ENCODE assay signal across 27 cellular contexts in genomic region chr19:35241417-35241816, GRCh38. TPM values are rescaled to one million over a fixed set of nuclear protein-coding genes. Genes with fewer than 3 reads are reported as not detected.
DNase-seq lines count a peak whose midpoint lies in the region; ATAC-seq, FAIRE-seq and TF ChIP-seq lines count a peak whose summit lies in the region.
"Had no signal": no experiment of that assay in that cellular context is flagged by ENCODE, and none has a peak within 500 bp of the region (broad histone marks: within the 10 kb centered on the region; RNA-seq: fewer than 3 reads in every experiment).

No MANE protein-coding gene starts in this region.

- no peak for ATAC-seq in A549
- ATAC-seq in CD4-positive, CD25-positive, alpha-beta regulatory T cell (ENCODE audit: low read depth in 2 of 2) = no peak
- no peak for ATAC-seq in central memory CD8-positive, alpha-beta T cell (replicated peaks; ENCODE audit: extremely low read depth, poor library complexity, severe bottlenecking)
- no peak for ATAC-seq in left lobe of liver

- FAIRE-seq in A549 (lab: Jason Lieb, UNC) = peak; percentile 90
- FAIRE-seq: G401.6 had no signal

- no peak for TF ChIP-seq CTCF in A549 (IDR thresholded peaks at IDR 0.05)

- H3K36me3 ChIP-seq in CD4-positive, CD25-positive, alpha-beta regulatory T cell (ENCODE audit: control insufficient read depth, insufficient read depth, low read length) = no peaks in the 10 kb centered on the region
- H3K36me3 ChIP-seq: BE2C, HAP-1, SJSA1 had no signal

- H3K9me3 Mint-ChIP-seq in CD4-positive, CD25-positive, alpha-beta regulatory T cell = peaks cover 3 to 25% (median 5%) of the 10 kb centered on the region in 7 donors
- peaks cover 10% of the 10 kb centered on the region for H3K9me3 Mint-ChIP-seq in central memory CD8-positive, alpha-beta T cell
- H3K9me3 Mint-ChIP-seq in activated CD4-positive, alpha-beta memory T cell treated with anti-CD3 and anti-CD28 coated beads for 36 hours = peaks cover 9% of the 10 kb centered on the region

- H3K27me3 Mint-ChIP-seq in CD4-positive, CD25-positive, alpha-beta regulatory T cell = peaks cover 18% of the 10 kb centered on the region
- H3K27me3 Mint-ChIP-seq in central memory CD8-positive, alpha-beta T cell = peaks cover 49% of the 10 kb centered on the region
- H3K27me3 Mint-ChIP-seq in activated CD4-positive, alpha-beta memory T cell treated with anti-CD3 and anti-CD28 coated beads for 36 hours = no peaks in the 10 kb centered on the region

- CTCF ChIA-PET in A549 (lab: Yijun Ruan, JAX) = interaction anchor here (0.6 to 2.3 kb wide), 10 partner anchors 10 to 1140 kb away, joined by 3 to 7 read pairs (median 4); partner anchors contain the start of genes FAM187B, LGI4 and USF2
- CTCF ChIA-PET in activated CD4-positive, alpha-beta memory T cell treated with anti-CD3 and anti-CD28 coated beads for 36 hours (lab: Charles Lee) = interaction anchor here (1.0 to 2.2 kb wide), 3 partner anchors 87 to 269 kb away, joined by 3 to 5 read pairs (median 3); partner anchors contain the start of gene FXYD7

- H3K9me3 ChIP-seq in A549 = peaks cover 52% of the 10 kb centered on the region
- H3K9me3 ChIP-seq in CD4-positive, CD25-positive, alpha-beta regulatory T cell (ENCODE audit: control insufficient read depth in 2 of 2, low read length in 2 of 2) = no peaks in the 10 kb centered on the region
- H3K9me3 ChIP-seq: BE2C, SJSA1 had no signal

- H3K27me3 ChIP-seq in CD4-positive, CD25-positive, alpha-beta regulatory T cell (ENCODE audit: control insufficient read depth, insufficient read depth, low read length) = no peaks in the 10 kb centered on the region

- 2% methylated on average over 1 of the region's 1 CpG for WGBS in A549 (ENCODE audit: missing lambda C conversion rate)

- peak overlapping the region; percentile 49 to 93 (median 72) for H3K27ac Mint-ChIP-seq in CD4-positive, CD25-positive, alpha-beta regulatory T cell
- peak overlapping the region; percentile 81 for H3K27ac Mint-ChIP-seq in central memory CD8-positive, alpha-beta T cell (ENCODE audit: low read depth)
- no peak overlapping the region for H3K27ac Mint-ChIP-seq in activated CD4-positive, alpha-beta memory T cell treated with anti-CD3 and anti-CD28 coated beads for 36 hours

- TF ChIP-seq POLR2A in A549 (IDR thresholded peaks at IDR 0.05; ENCODE audit: low read length) = no peak

- no peak overlapping the region for H3K4me3 ChIP-seq in A549
- no peak overlapping the region for H3K4me3 ChIP-seq in CD4-positive, CD25-positive, alpha-beta regulatory T cell (ENCODE audit: low read depth, low read length)
- H3K4me3 ChIP-seq: HAP-1, SJSA1 had no signal

- DNase-seq in A549 (ENCODE audit: low read depth in 1 of 2, low spot score in 1 of 2) (no peak), MV-4-11 (lab: John Stamatoyannopoulos, UW) (peak; percentile 89), left lobe of liver (ENCODE audit: low spot score) (no peak), iPS-NIHi11 (ENCODE audit: low spot score) (no peak)
- no peak for DNase-seq in CD4-positive, CD25-positive, alpha-beta regulatory T cell
- no peak for DNase-seq in central memory CD8-positive, alpha-beta T cell (ENCODE audit: low spot score in 2 of 2)
- no peak for DNase-seq in activated CD4-positive, alpha-beta memory T cell treated with anti-CD3 and anti-CD28 coated beads for 36 hours
- DNase-seq: ACHN, BE2C, Caco-2, GOT3, Karpas-422, NCI-H1105 treated with DMSO at 0.1 percent for 48 hours, NCI-H146, NCI-H1930, NCI-H2107, NCI-H446, NCI-H524 treated with DMSO at 0.1 percent for 48 hours, NCI-H774, Right ventricle myocardium superior, RPMI8226 had no signal

- H3K4me1 ChIP-seq in A549 = no peaks in the 10 kb centered on the region
- peaks cover 18% of the 10 kb centered on the region for H3K4me1 ChIP-seq in CD4-positive, CD25-positive, alpha-beta regulatory T cell (ENCODE audit: control insufficient read depth, insufficient read depth, low read length, poor library complexity, severe bottlenecking)
- H3K4me1 ChIP-seq: BE2C, SJSA1 had no signal

- no peak for TF ChIP-seq RAD21 in A549 (conservative IDR thresholded peaks at IDR 0.05 in 1 of 2, IDR thresholded peaks at IDR 0.05 in 1 of 2)

- H3K4me1 Mint-ChIP-seq in CD4-positive, CD25-positive, alpha-beta regulatory T cell = peaks cover 21 to 37% (median 30%) of the 10 kb centered on the region in 4 donors
- H3K4me1 Mint-ChIP-seq in central memory CD8-positive, alpha-beta T cell = peaks cover 19% of the 10 kb centered on the region
- peaks cover 33% of the 10 kb centered on the region for H3K4me1 Mint-ChIP-seq in activated CD4-positive, alpha-beta memory T cell treated with anti-CD3 and anti-CD28 coated beads for 36 hours (ENCODE audit: low read depth)

- no peak overlapping the region for H3K4me2 ChIP-seq in A549

- peaks cover 11% of the 10 kb centered on the region for H3K36me3 Mint-ChIP-seq in CD4-positive, CD25-positive, alpha-beta regulatory T cell
- peaks cover 5% of the 10 kb centered on the region for H3K36me3 Mint-ChIP-seq in central memory CD8-positive, alpha-beta T cell (ENCODE audit: insufficient read depth)
- peaks cover 14% of the 10 kb centered on the region for H3K36me3 Mint-ChIP-seq in activated CD4-positive, alpha-beta memory T cell treated with anti-CD3 and anti-CD28 coated beads for 36 hours

- POLR2A ChIA-PET in A549 (lab: Yijun Ruan, JAX) = no interaction called here
- POLR2A ChIA-PET in activated CD4-positive, alpha-beta memory T cell treated with anti-CD3 and anti-CD28 coated beads for 36 hours (lab: Charles Lee) = no interaction called here

- intact Hi-C loops in activated CD4-positive, alpha-beta memory T cell treated with anti-CD3 and anti-CD28 coated beads for 36 hours (cut with micrococcal nuclease) = no loop called here

- peak overlapping the region in 1 of 4 donors; percentile 75 for H3K4me3 Mint-ChIP-seq in CD4-positive, CD25-positive, alpha-beta regulatory T cell
- H3K4me3 Mint-ChIP-seq in central memory CD8-positive, alpha-beta T cell = no peak overlapping the region
- H3K4me3 Mint-ChIP-seq in activated CD4-positive, alpha-beta memory T cell treated with anti-CD3 and anti-CD28 coated beads for 36 hours = no peak overlapping the region
- H3K4me3 Mint-ChIP-seq: CD14-positive monocyte had no signal

- no peak overlapping the region for H3K27ac ChIP-seq in A549
- peak overlapping the region; percentile 66 for H3K27ac ChIP-seq in CD4-positive, CD25-positive, alpha-beta regulatory T cell (ENCODE audit: insufficient read depth, low read length, poor library complexity, severe bottlenecking)
- H3K27ac ChIP-seq: HL-60, SJSA1 had no signal

- no peak for TF ChIP-seq EP300 in A549 (IDR thresholded peaks at IDR 0.05)

RNA-seq across cellular contexts. Expression of gene LSR, which starts 7.4 kb away (rescaled TPM):
- 2.1 and 2.5 TPM in 2 replicates for polyA plus RNA-seq in A549 (2011; rRNA removed)
- polyA plus RNA-seq in A549 (2012; cell fraction: cytosol; rRNA removed) = 2.9 and 3.8 TPM in 2 replicates
- 2.6 and 5.1 TPM in 2 replicates for polyA plus RNA-seq in A549 (2012; cell fraction: nucleus; rRNA removed)
- polyA plus RNA-seq in A549 (2017; fragmentation: RNase III; extraction: RNeasy Plus Mini Kit Qiagen cat#74134 plus additional on column Dnase treatment) = 3.6 to 4.7 TPM (median 4.4 TPM) in 3 replicates
- 7.4 and 9.1 TPM in 2 replicates for polyA minus RNA-seq in A549 (2011; rRNA and poly(A)+ RNA removed)
- total RNA-seq in CD4-positive, CD25-positive, alpha-beta regulatory T cell = 28.1 TPM
- polyA plus RNA-seq in CD4-positive, CD25-positive, alpha-beta regulatory T cell = 10 to 100 TPM; 47.8 to 66.1 (median 53.7) TPM
- 103 TPM for total RNA-seq in left lobe of liver
- total RNA-seq in activated CD4-positive, alpha-beta memory T cell treated with anti-CD3 and anti-CD28 coated beads for 36 hours = 10 to 100 TPM; 25.4 to 28.7 TPM

RNA-seq across cellular contexts. Expression of gene FAM187B, which starts 12.9 kb away (rescaled TPM):
- polyA plus RNA-seq in A549 (2011; rRNA removed) (not detected in 2 replicates), A549 (2017; fragmentation: RNase III; extraction: RNeasy Plus Mini Kit Qiagen cat#74134 plus additional on column Dnase treatment) (not detected in 3 replicates)
- not detected in 2 replicates for polyA plus RNA-seq in A549 (2012; cell fraction: cytosol; rRNA removed)
- polyA plus RNA-seq in A549 (2012; cell fraction: nucleus; rRNA removed) = not detected in 2 replicates
- not detected in 2 replicates for polyA minus RNA-seq in A549 (2011; rRNA and poly(A)+ RNA removed)
- total RNA-seq in CD4-positive, CD25-positive, alpha-beta regulatory T cell = not detected
- not detected for polyA plus RNA-seq in CD4-positive, CD25-positive, alpha-beta regulatory T cell
- not detected for total RNA-seq in left lobe of liver
- under 1 TPM in 1 of 2 experiments, not detected in 1; 0.19 TPM for total RNA-seq in activated CD4-positive, alpha-beta memory T cell treated with anti-CD3 and anti-CD28 coated beads for 36 hours
- total RNA-seq: Caco-2, HT-29, Right ventricle myocardium superior, SJSA1 had no signal
- polyA plus RNA-seq: CD14-positive monocyte had no signal

RNA-seq across cellular contexts. Expression of gene USF2, which starts 27.3 kb away (rescaled TPM):
- polyA plus RNA-seq in A549 (2011; rRNA removed) = 91.8 and 118 TPM in 2 replicates
- 228 and 240 TPM in 2 replicates for polyA plus RNA-seq in A549 (2012; cell fraction: cytosol; rRNA removed)
- 225 and 296 TPM in 2 replicates for polyA plus RNA-seq in A549 (2012; cell fraction: nucleus; rRNA removed)
- 124 to 141 TPM (median 141 TPM) in 3 replicates for polyA plus RNA-seq in A549 (2017; fragmentation: RNase III; extraction: RNeasy Plus Mini Kit Qiagen cat#74134 plus additional on column Dnase treatment)
- 85.3 and 97.1 TPM in 2 replicates for polyA minus RNA-seq in A549 (2011; rRNA and poly(A)+ RNA removed)
- 277 TPM for total RNA-seq in CD4-positive, CD25-positive, alpha-beta regulatory T cell
- 10 to 100 TPM in 1 of 4 donors, 1 to 10 TPM in 3; 5.9 to 10.1 (median 6.8) TPM for polyA plus RNA-seq in CD4-positive, CD25-positive, alpha-beta regulatory T cell
- 91.7 TPM for total RNA-seq in left lobe of liver
- 100 to 1,000 TPM; 117 to 121 TPM for total RNA-seq in activated CD4-positive, alpha-beta memory T cell treated with anti-CD3 and anti-CD28 coated beads for 36 hours

RNA-seq across cellular contexts. Expression of gene HAMP, which starts 40.9 kb away (rescaled TPM):
- polyA plus RNA-seq in A549 (2011; rRNA removed) (not detected in 2 replicates), A549 (2017; fragmentation: RNase III; extraction: RNeasy Plus Mini Kit Qiagen cat#74134 plus additional on column Dnase treatment) (0.03 TPM in 1 of 3 replicates, not detected in the others)
- not detected in 2 replicates for polyA plus RNA-seq in A549 (2012; cell fraction: cytosol; rRNA removed)
- 0.22 TPM in 2 replicates for polyA plus RNA-seq in A549 (2012; cell fraction: nucleus; rRNA removed)
- not detected in 2 replicates for polyA minus RNA-seq in A549 (2011; rRNA and poly(A)+ RNA removed)
- total RNA-seq in CD4-positive, CD25-positive, alpha-beta regulatory T cell = 0.32 TPM
- not detected for polyA plus RNA-seq in CD4-positive, CD25-positive, alpha-beta regulatory T cell
- 37.2 TPM for total RNA-seq in left lobe of liver
- total RNA-seq in activated CD4-positive, alpha-beta memory T cell treated with anti-CD3 and anti-CD28 coated beads for 36 hours = not detected
- total RNA-seq: Caco-2, Right ventricle myocardium superior, SJSA1 had no signal
- polyA plus RNA-seq: CD14-positive monocyte had no signal

RNA-seq across cellular contexts. Expression of gene MAG, which starts 50.5 kb away (rescaled TPM):
- not detected in 2 replicates for polyA plus RNA-seq in A549 (2011; rRNA removed)
- not detected in 2 replicates for polyA plus RNA-seq in A549 (2012; cell fraction: cytosol; rRNA removed)
- not detected in 2 replicates for polyA plus RNA-seq in A549 (2012; cell fraction: nucleus; rRNA removed)
- not detected in 3 replicates for polyA plus RNA-seq in A549 (2017; fragmentation: RNase III; extraction: RNeasy Plus Mini Kit Qiagen cat#74134 plus additional on column Dnase treatment)
- not detected in 2 replicates for polyA minus RNA-seq in A549 (2011; rRNA and poly(A)+ RNA removed)
- not detected for total RNA-seq in CD4-positive, CD25-positive, alpha-beta regulatory T cell
- polyA plus RNA-seq in CD4-positive, CD25-positive, alpha-beta regulatory T cell = under 1 TPM in 2 of 4 donors, not detected in 2; 0.16 to 0.28 TPM
- total RNA-seq in left lobe of liver = 0.81 TPM
- under 1 TPM; 0.43 to 0.44 TPM for total RNA-seq in activated CD4-positive, alpha-beta memory T cell treated with anti-CD3 and anti-CD28 coated beads for 36 hours
- total RNA-seq: HT-29, Right ventricle myocardium superior had no signal
- polyA plus RNA-seq: CD14-positive monocyte had no signal
